In genomic region chr2:48270209-48270608, GRCh38 we compare ENCODE assay signal across 26 cellular contexts. TPM values are rescaled to one million over a fixed set of nuclear protein-coding genes. Genes with fewer than 3 reads are reported as not detected.
DNase-seq lines count a peak whose midpoint lies in the region; ATAC-seq and TF ChIP-seq lines count a peak whose summit lies in the region.
"Had no signal": no experiment of that assay in that cellular context is flagged by ENCODE, and none has a peak within 500 bp of the region (broad histone marks: within the 10 kb centered on the region; RNA-seq: fewer than 3 reads in every experiment).

No MANE protein-coding gene starts in this region.

- no peak overlapping the region for H3K4me3 Mint-ChIP-seq in type B pancreatic cell
- H3K4me3 Mint-ChIP-seq: CD4-positive, CD25-positive, alpha-beta regulatory T cell had no signal

- H3K4me3 ChIP-seq in mucosa of descending colon (no peak overlapping the region), right cardiac atrium (ENCODE audit: low read length) (no peak overlapping the region)
- H3K4me3 ChIP-seq: BLaER1, GM12878, SJSA1 had no signal

- H3K36me3 Mint-ChIP-seq in type B pancreatic cell = no peaks in the 10 kb centered on the region

- no peaks in the 10 kb centered on the region for H3K4me1 Mint-ChIP-seq in type B pancreatic cell (ENCODE audit: unreplicated experiment)

- 92% methylated on average over 3 of the region's 3 CpGs for WGBS in right cardiac atrium

- no peaks in the 10 kb centered on the region for H3K36me3 ChIP-seq in mucosa of descending colon (ENCODE audit: low read depth)
- H3K36me3 ChIP-seq: BLaER1, SJSA1 had no signal

- ATAC-seq in left colon = peak; percentile 89
- ATAC-seq in mucosa of descending colon = peak; percentile 81
- ATAC-seq in right cardiac atrium = no peak
- ATAC-seq: GM12878 had no signal

- TF ChIP-seq CTCF in mucosa of descending colon (IDR thresholded peaks at IDR 0.05) (no peak), type B pancreatic cell (conservative IDR thresholded peaks at IDR 0.05) (no peak)

- no peaks in the 10 kb centered on the region for H3K27me3 ChIP-seq in right cardiac atrium (ENCODE audit: control insufficient read depth, insufficient read depth)
- H3K27me3 ChIP-seq: BLaER1, SJSA1 had no signal

- no peaks in the 10 kb centered on the region for H3K9me3 ChIP-seq in mucosa of descending colon
- H3K9me3 ChIP-seq in right cardiac atrium (ENCODE audit: control insufficient read depth, low read length) = no peaks in the 10 kb centered on the region
- H3K9me3 ChIP-seq: BLaER1, SJSA1 had no signal

- peaks cover 6% of the 10 kb centered on the region for H3K4me1 ChIP-seq in mucosa of descending colon (ENCODE audit: low read depth)
- no peaks in the 10 kb centered on the region for H3K4me1 ChIP-seq in right cardiac atrium (ENCODE audit: control insufficient read depth, insufficient read depth, low read length)
- H3K4me1 ChIP-seq: BLaER1, SJSA1 had no signal

- H3K27me3 Mint-ChIP-seq in type B pancreatic cell = no peaks in the 10 kb centered on the region
- H3K27me3 Mint-ChIP-seq: CD4-positive, CD25-positive, alpha-beta regulatory T cell had no signal

- H3K27ac ChIP-seq in right cardiac atrium (ENCODE audit: low read length) = no peak overlapping the region
- H3K27ac ChIP-seq: BLaER1, SJSA1 had no signal

- peak; percentile 35 for DNase-seq in NCI-H82 (lab: John Stamatoyannopoulos, UW)
- DNase-seq in NCI-H82 treated with DMSO at 0.1 percent for 48 hours (lab: John Stamatoyannopoulos, UW; ENCODE audit: unreplicated experiment) = no peak
- DNase-seq in left colon = peak in 1 of 2 donors; percentile 27
- peak in 1 of 3 donors; percentile 29 for DNase-seq in mucosa of descending colon
- no peak for DNase-seq in type B pancreatic cell (ENCODE audit: extremely low spot score, unreplicated experiment)
- DNase-seq in right cardiac atrium = no peak
- no peak for DNase-seq in COR-L47 (lab: John Stamatoyannopoulos, UW)
- no peak for DNase-seq in stimulated activated CD4-positive, alpha-beta T cell treated with anti-CD3 and anti-CD28 coated beads, Interleukin-12 subunit alpha, Interleukin-12 subunit beta, amount 100 ng/mL, for 4 hours
- DNase-seq: 8988T; ACHN; CD4-positive, CD25-positive, alpha-beta regulatory T cell; GDM1; KBM-7; MV-4-11; NCI-H1105; NCI-H1436 treated with DMSO at 0.1 percent for 48 hours; NCI-H187 treated with DMSO at 0.1 percent for 48 hours; NCI-H2171 treated with DMSO at 0.1 percent for 48 hours; NCI-H345; NCI-H510A treated with DMSO at 0.1 percent for 48 hours; NCI-H774; Right ventricle myocardium superior; RPMI8226 had no signal

- H3K27ac Mint-ChIP-seq in type B pancreatic cell = peak overlapping the region; percentile 27
- H3K27ac Mint-ChIP-seq: CD4-positive, CD25-positive, alpha-beta regulatory T cell had no signal

- H3K9me3 Mint-ChIP-seq in type B pancreatic cell = peaks cover 4% of the 10 kb centered on the region
- H3K9me3 Mint-ChIP-seq: CD4-positive, CD25-positive, alpha-beta regulatory T cell had no signal

- intact Hi-C loops in left colon (cut with DNase I, micrococcal nuclease) (no loop called here), mucosa of descending colon (cut with DNase I, micrococcal nuclease) (no loop called here), right cardiac atrium (cut with DNase I) (no loop called here)

RNA-seq across cellular contexts. Expression of gene FOXN2, which starts 44.3 kb away (rescaled TPM):
- total RNA-seq in left colon = 10 to 100 TPM; 16.1 to 18.2 TPM
- 10 to 100 TPM; 14.9 to 19.6 (median 17.9) TPM for total RNA-seq in mucosa of descending colon
- 16.7 and 17.4 TPM in 2 replicates for total RNA-seq in type B pancreatic cell (ENCODE audit: low replicate concordance)
- 10 to 100 TPM; 15.2 to 22.2 (median 18.7) TPM for total RNA-seq in right cardiac atrium
- 4.4 TPM for polyA plus RNA-seq in right cardiac atrium

Comparison
In these comparisons a context has a peak if more than half of its experiments do, and no peak if none do; other contexts are left out.
1. ATAC-seq: peak in left colon (single experiment) and mucosa of descending colon (single experiment); none in right cardiac atrium (0 of 2).